ENCODE assay signal across 8 cellular contexts in the genomic region with DNA sequence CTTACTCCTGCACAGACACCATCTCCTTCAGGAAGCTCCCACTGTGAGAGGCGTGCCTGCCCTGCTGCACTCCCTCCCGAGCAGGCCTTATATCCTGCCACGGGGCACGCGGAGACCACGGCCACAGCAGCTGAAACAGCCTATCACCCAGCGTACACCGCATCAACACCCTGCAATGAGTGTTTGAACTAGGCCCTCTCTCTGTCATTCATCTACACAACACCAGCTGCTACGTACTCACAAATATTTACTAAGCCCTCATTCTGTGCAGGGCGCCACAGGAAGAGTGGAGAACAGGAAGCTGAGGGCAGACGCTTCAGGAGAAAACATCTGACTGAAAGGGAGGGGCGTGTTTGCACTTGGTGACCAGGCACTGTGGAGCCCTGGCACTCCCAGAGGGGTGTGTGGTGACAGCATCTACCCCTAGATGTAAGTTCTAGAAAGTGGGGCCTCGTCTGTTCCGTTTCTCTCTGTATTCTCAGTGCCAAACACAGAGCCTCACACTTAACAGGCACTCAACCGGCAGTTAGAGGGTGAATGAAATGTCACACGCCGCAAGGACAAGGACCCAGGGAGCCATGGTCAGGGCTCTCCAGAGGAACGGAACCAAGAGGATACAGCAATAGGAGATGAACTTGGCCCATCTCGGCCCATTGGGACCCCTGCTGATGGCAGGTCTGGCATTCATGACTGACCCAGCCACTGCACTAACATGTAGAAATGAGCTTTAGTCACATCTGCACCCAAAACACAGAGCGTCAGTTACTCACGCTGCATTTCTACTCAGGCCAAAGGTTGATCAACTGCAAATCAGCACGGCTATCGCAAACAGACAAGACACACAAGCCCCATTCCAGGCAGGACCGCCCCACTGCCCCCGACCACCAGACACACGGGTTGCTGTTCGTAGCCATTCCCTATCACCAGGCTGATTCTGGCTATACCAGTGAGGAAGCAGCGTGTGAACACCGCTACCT. TPM values are rescaled to one million over a fixed set of nuclear protein-coding genes. Genes with fewer than 3 reads are reported as not detected.
A peak's percentile ranks its signal among the peaks of the same experiment; 100 is the strongest.
DNase-seq lines count a peak whose midpoint lies in the region; ATAC-seq and TF ChIP-seq lines count a peak whose summit lies in the region.

No MANE protein-coding gene starts in this region.

- H3K4me3 Mint-ChIP-seq in activated T-cell treated with anti-CD3 and anti-CD28 coated beads, Interleukin-2, amount 50 U/mL, for 72 hours, result peak overlapping the region; percentile 68 to 79

- H3K36me3 ChIP-seq in gastroesophageal sphincter, result peaks cover 0 to 4% of the 10 kb centered on the region in 2 donors

- H3K27me3 Mint-ChIP-seq in activated T-cell treated with anti-CD3 and anti-CD28 coated beads, Interleukin-2, amount 50 U/mL, for 72 hours (ENCODE audit: low read depth), result no peaks in the 10 kb centered on the region

- peak overlapping the region; percentile 3 to 89 (median 84) for H3K27ac ChIP-seq in gastroesophageal sphincter

- no peaks in the 10 kb centered on the region for H3K27me3 ChIP-seq in gastroesophageal sphincter

- TF ChIP-seq EP300 in gastroesophageal sphincter (IDR thresholded peaks at IDR 0.05), result no peak

- ATAC-seq in HG03097 (IDR thresholded peaks at IDR 0.05; ENCODE audit: low FRiP score, unreplicated experiment) (peak; percentile 60), gastroesophageal sphincter (peak; percentile 46), HG02642 (IDR thresholded peaks at IDR 0.05; ENCODE audit: poor library complexity, unreplicated experiment) (no peak), GM19324 (IDR thresholded peaks at IDR 0.05; ENCODE audit: low FRiP score, unreplicated experiment) (no peak), GM18511 (IDR thresholded peaks at IDR 0.05; ENCODE audit: unreplicated experiment) (no peak)
- ATAC-seq in activated T-cell treated with anti-CD3 and anti-CD28 coated beads, Interleukin-2, amount 50 U/mL, for 72 hours (replicated peaks in 1 of 2), result peak; percentile 94 to 95

- DNase-seq in NCI-H748 treated with DMSO at 0.1 percent for 48 hours (lab: John Stamatoyannopoulos, UW) (peak; percentile 92), pulmonary artery endothelial cell (ENCODE audit: low read depth, low spot score) (peak; percentile 48)
- DNase-seq in activated T-cell treated with anti-CD3 and anti-CD28 coated beads, Interleukin-2, amount 50 U/mL, for 72 hours, result peak; percentile 75 to 78

- peaks cover 4 to 100% (median 69%) of the 10 kb centered on the region in 3 donors for H3K4me1 ChIP-seq in gastroesophageal sphincter

- no peaks in the 10 kb centered on the region for H3K9me3 ChIP-seq in gastroesophageal sphincter

- H3K4me1 Mint-ChIP-seq in activated T-cell treated with anti-CD3 and anti-CD28 coated beads, Interleukin-2, amount 50 U/mL, for 72 hours (ENCODE audit: low read depth), result peaks cover 98% of the 10 kb centered on the region

- H3K4me3 ChIP-seq in gastroesophageal sphincter, result peak overlapping the region in 1 of 2 donors; percentile 16

- H3K27ac Mint-ChIP-seq in activated T-cell treated with anti-CD3 and anti-CD28 coated beads, Interleukin-2, amount 50 U/mL, for 72 hours, result peak overlapping the region; percentile 86

- peak in 1 of 4 experiments; percentile 4 for TF ChIP-seq CTCF in gastroesophageal sphincter (IDR thresholded peaks at IDR 0.05)

- peaks cover 0 to 8% of the 10 kb centered on the region in 2 donors for H3K36me3 Mint-ChIP-seq in activated T-cell treated with anti-CD3 and anti-CD28 coated beads, Interleukin-2, amount 50 U/mL, for 72 hours (ENCODE audit: insufficient read depth in 2 of 2)

- H3K9me3 Mint-ChIP-seq in activated T-cell treated with anti-CD3 and anti-CD28 coated beads, Interleukin-2, amount 50 U/mL, for 72 hours, result no peaks in the 10 kb centered on the region

- no peak for TF ChIP-seq POLR2A in gastroesophageal sphincter (IDR thresholded peaks at IDR 0.05)

- 30 to 49% methylated on average over 8 to 12 of the region's 29 CpGs for WGBS in gastroesophageal sphincter (ENCODE audit: low coverage in 1 of 2), 2 donors

RNA-seq across cellular contexts. Expression of a gene that starts 15.7 kb away (rescaled TPM):
- 100 to 1,000 TPM in 1 of 2 donors, 10 to 100 TPM in 1; 89.2 to 108 TPM for total RNA-seq in activated T-cell treated with anti-CD3 and anti-CD28 coated beads, Interleukin-2, amount 50 U/mL, for 72 hours
- 100 to 1,000 TPM in 2 of 4 donors, 10 to 100 TPM in 2; 87.0 to 125 (median 104) TPM for total RNA-seq in gastroesophageal sphincter
- total RNA-seq in pulmonary artery endothelial cell, result 36.4 and 42.4 TPM in 2 replicates

RNA-seq across cellular contexts. Expression of a gene that starts 48.2 kb away (rescaled TPM):
- total RNA-seq in activated T-cell treated with anti-CD3 and anti-CD28 coated beads, Interleukin-2, amount 50 U/mL, for 72 hours, result 10 to 100 TPM; 12.9 to 20.9 TPM
- total RNA-seq in gastroesophageal sphincter (10 to 100 TPM in 3 of 4 donors, 1 to 10 TPM in 1; 10.0 to 19.6 (median 15.2) TPM), pulmonary artery endothelial cell (1.6 TPM in 2 replicates)

RNA-seq across cellular contexts. Expression of a gene that starts 57.6 kb away (rescaled TPM):
- total RNA-seq in activated T-cell treated with anti-CD3 and anti-CD28 coated beads, Interleukin-2, amount 50 U/mL, for 72 hours, result 10 to 100 TPM in 1 of 2 donors, 1 to 10 TPM in 1; 8.7 to 10.5 TPM
- total RNA-seq in gastroesophageal sphincter, result 1 to 10 TPM; 5.0 to 9.3 (median 8.0) TPM
- total RNA-seq in pulmonary artery endothelial cell, result 3.8 and 4.4 TPM in 2 replicates

RNA-seq across cellular contexts. Expression of a gene that starts 58.7 kb away (rescaled TPM):
- total RNA-seq in activated T-cell treated with anti-CD3 and anti-CD28 coated beads, Interleukin-2, amount 50 U/mL, for 72 hours, result 100 to 1,000 TPM; 158 to 174 TPM
- total RNA-seq in gastroesophageal sphincter (100 to 1,000 TPM; 244 to 299 (median 265) TPM), pulmonary artery endothelial cell (183 and 303 TPM in 2 replicates)

Comparison
In these comparisons a context has a peak if more than half of its experiments do, and no peak if none do; other contexts are left out.
1. ATAC-seq: peak in HG03097 (single experiment), activated T-cell treated with anti-CD3 and anti-CD28 coated beads, Interleukin-2, amount 50 U/mL, for 72 hours (2 of 2) and gastroesophageal sphincter (single experiment); none in HG02642 (single experiment), GM19324 (single experiment) and GM18511 (single experiment).
2. Peak in every context shown above with its lines, with median percentiles within 50 percentile points of each other: DNase-seq.